In genomic region chr21:32278518-32279376, GRCh38 we compare ENCODE assay signal across 1 cellular context.
TF ChIP-seq lines count a peak whose summit lies in the region.

A gene with protein sequence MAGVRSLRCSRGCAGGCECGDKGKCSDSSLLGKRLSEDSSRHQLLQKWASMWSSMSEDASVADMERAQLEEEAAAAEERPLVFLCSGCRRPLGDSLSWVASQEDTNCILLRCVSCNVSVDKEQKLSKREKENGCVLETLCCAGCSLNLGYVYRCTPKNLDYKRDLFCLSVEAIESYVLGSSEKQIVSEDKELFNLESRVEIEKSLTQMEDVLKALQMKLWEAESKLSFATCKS (minus strand): TSS chr21:32279049. CDS start chr21:32279014, 35 bp downstream.

TF ChIP-seq in H1, 55 proteins besides CTCF, POLR2A, EP300 and RAD21 (continued from another document):
- TF ChIP-seq KDM1A (IDR thresholded peaks at IDR 0.05; ENCODE audit: borderline replicate concordance, low read length) (no peak), TAF7 (optimal IDR thresholded peaks at IDR 0.05; ENCODE audit: borderline replicate concordance, low read depth, low read length) (peak; percentile 52), SUZ12 (IDR thresholded peaks at IDR 0.05; ENCODE audit: low read length) (no peak), SAP30 (IDR thresholded peaks at IDR 0.05; ENCODE audit: insufficient read depth, insufficient replicate concordance, low read length) (peak; percentile 85), POLR2AphosphoS5 (IDR thresholded peaks at IDR 0.05; ENCODE audit: low read depth, low read length) (0 out of 2 replicates have a peak, but pooled peaks have one; percentile 57), CHD2 (IDR thresholded peaks at IDR 0.05; ENCODE audit: low read length) (no peak), SIN3A (conservative IDR thresholded peaks at IDR 0.05 in 1 of 2, IDR thresholded peaks at IDR 0.05 in 1 of 2; ENCODE audit: low read depth in 1 of 2, low read length in 2 of 2) (peak; percentile 10 to 92; a peak in 3 of 4 replicates), NRF1 (IDR thresholded peaks at IDR 0.05; ENCODE audit: low read depth, low read length) (peak; percentile 97), KDM4A (IDR thresholded peaks at IDR 0.05; ENCODE audit: low read depth, low read length, severe bottlenecking) (peak; percentile 87), EGR1 (IDR thresholded peaks at IDR 0.05; ENCODE audit: borderline replicate concordance, low read depth, low read length) (peak; percentile 34; the same call in 1 of the 2 replicates), E2F6 (IDR thresholded peaks at IDR 0.05) (peak; percentile 23; the same call in 1 of the 2 replicates), JUND (IDR thresholded peaks at IDR 0.05; ENCODE audit: low read length) (no peak), SIX5 (IDR thresholded peaks at IDR 0.05; ENCODE audit: low read depth, low read length) (no peak), EZH2 (IDR thresholded peaks at IDR 0.05; ENCODE audit: low read depth, low read length, severe bottlenecking) (no peak), POU5F1 (IDR thresholded peaks at IDR 0.05; ENCODE audit: low read depth, low read length) (no peak), MAFK (IDR thresholded peaks at IDR 0.05; ENCODE audit: low read depth, low read length) (no peak), TCF12 (IDR thresholded peaks at IDR 0.05; ENCODE audit: low read depth, low read length) (no peak), TAF1 (IDR thresholded peaks at IDR 0.05; ENCODE audit: low read depth, low read length) (peak; percentile 67), HDAC2 (IDR thresholded peaks at IDR 0.05; ENCODE audit: borderline replicate concordance in 1 of 2, low read depth in 2 of 2, low read length in 2 of 2) (peak in 1 of 2 experiments; percentile 98; a peak in 2 of 4 replicates), NANOG (IDR thresholded peaks at IDR 0.05; ENCODE audit: insufficient read depth, low read depth, low read length, poor library complexity, severe bottlenecking) (no peak), YY1 (IDR thresholded peaks at IDR 0.05; ENCODE audit: low read depth, low read length) (peak; percentile 85), KDM5A (IDR thresholded peaks at IDR 0.05; ENCODE audit: low read length) (peak; percentile 33; the same call in 1 of the 2 replicates), ASH2L (IDR thresholded peaks at IDR 0.05; ENCODE audit: low read length) (peak; percentile 95), SIRT6 (IDR thresholded peaks at IDR 0.05; ENCODE audit: low read length) (no peak), RNF2 (IDR thresholded peaks at IDR 0.05; ENCODE audit: borderline replicate concordance, low read depth, low read length, missing control alignments, poor library complexity, severe bottlenecking) (no peak), CBX5 (IDR thresholded peaks at IDR 0.05; ENCODE audit: low read depth, low read length) (no peak), FOSL1 (IDR thresholded peaks at IDR 0.05; ENCODE audit: insufficient read depth, low read depth, low read length) (no peak), GABPA (IDR thresholded peaks at IDR 0.05; ENCODE audit: borderline replicate concordance, insufficient read depth, low read length) (no peak), SP1 (IDR thresholded peaks at IDR 0.05; ENCODE audit: low read depth, low read length) (0 out of 2 replicates have a peak, but pooled peaks have one; percentile 16), TBP (IDR thresholded peaks at IDR 0.05; ENCODE audit: low read depth, low read length) (peak; percentile 52; the same call in 1 of the 2 replicates), PHF8 (conservative IDR thresholded peaks at IDR 0.05; ENCODE audit: low read depth, low read length) (peak; percentile 73), SP2 (IDR thresholded peaks at IDR 0.05; ENCODE audit: low read length) (no peak), RBBP5 (IDR thresholded peaks at IDR 0.05; ENCODE audit: borderline replicate concordance, low read depth, low read length) (peak; percentile 63), BRCA1 (IDR thresholded peaks at IDR 0.05; ENCODE audit: low read depth, low read length) (no peak), GTF2F1 (IDR thresholded peaks at IDR 0.05; ENCODE audit: borderline replicate concordance, low read depth, low read length) (no peak)
- TF ChIP-seq, protein P1, sequence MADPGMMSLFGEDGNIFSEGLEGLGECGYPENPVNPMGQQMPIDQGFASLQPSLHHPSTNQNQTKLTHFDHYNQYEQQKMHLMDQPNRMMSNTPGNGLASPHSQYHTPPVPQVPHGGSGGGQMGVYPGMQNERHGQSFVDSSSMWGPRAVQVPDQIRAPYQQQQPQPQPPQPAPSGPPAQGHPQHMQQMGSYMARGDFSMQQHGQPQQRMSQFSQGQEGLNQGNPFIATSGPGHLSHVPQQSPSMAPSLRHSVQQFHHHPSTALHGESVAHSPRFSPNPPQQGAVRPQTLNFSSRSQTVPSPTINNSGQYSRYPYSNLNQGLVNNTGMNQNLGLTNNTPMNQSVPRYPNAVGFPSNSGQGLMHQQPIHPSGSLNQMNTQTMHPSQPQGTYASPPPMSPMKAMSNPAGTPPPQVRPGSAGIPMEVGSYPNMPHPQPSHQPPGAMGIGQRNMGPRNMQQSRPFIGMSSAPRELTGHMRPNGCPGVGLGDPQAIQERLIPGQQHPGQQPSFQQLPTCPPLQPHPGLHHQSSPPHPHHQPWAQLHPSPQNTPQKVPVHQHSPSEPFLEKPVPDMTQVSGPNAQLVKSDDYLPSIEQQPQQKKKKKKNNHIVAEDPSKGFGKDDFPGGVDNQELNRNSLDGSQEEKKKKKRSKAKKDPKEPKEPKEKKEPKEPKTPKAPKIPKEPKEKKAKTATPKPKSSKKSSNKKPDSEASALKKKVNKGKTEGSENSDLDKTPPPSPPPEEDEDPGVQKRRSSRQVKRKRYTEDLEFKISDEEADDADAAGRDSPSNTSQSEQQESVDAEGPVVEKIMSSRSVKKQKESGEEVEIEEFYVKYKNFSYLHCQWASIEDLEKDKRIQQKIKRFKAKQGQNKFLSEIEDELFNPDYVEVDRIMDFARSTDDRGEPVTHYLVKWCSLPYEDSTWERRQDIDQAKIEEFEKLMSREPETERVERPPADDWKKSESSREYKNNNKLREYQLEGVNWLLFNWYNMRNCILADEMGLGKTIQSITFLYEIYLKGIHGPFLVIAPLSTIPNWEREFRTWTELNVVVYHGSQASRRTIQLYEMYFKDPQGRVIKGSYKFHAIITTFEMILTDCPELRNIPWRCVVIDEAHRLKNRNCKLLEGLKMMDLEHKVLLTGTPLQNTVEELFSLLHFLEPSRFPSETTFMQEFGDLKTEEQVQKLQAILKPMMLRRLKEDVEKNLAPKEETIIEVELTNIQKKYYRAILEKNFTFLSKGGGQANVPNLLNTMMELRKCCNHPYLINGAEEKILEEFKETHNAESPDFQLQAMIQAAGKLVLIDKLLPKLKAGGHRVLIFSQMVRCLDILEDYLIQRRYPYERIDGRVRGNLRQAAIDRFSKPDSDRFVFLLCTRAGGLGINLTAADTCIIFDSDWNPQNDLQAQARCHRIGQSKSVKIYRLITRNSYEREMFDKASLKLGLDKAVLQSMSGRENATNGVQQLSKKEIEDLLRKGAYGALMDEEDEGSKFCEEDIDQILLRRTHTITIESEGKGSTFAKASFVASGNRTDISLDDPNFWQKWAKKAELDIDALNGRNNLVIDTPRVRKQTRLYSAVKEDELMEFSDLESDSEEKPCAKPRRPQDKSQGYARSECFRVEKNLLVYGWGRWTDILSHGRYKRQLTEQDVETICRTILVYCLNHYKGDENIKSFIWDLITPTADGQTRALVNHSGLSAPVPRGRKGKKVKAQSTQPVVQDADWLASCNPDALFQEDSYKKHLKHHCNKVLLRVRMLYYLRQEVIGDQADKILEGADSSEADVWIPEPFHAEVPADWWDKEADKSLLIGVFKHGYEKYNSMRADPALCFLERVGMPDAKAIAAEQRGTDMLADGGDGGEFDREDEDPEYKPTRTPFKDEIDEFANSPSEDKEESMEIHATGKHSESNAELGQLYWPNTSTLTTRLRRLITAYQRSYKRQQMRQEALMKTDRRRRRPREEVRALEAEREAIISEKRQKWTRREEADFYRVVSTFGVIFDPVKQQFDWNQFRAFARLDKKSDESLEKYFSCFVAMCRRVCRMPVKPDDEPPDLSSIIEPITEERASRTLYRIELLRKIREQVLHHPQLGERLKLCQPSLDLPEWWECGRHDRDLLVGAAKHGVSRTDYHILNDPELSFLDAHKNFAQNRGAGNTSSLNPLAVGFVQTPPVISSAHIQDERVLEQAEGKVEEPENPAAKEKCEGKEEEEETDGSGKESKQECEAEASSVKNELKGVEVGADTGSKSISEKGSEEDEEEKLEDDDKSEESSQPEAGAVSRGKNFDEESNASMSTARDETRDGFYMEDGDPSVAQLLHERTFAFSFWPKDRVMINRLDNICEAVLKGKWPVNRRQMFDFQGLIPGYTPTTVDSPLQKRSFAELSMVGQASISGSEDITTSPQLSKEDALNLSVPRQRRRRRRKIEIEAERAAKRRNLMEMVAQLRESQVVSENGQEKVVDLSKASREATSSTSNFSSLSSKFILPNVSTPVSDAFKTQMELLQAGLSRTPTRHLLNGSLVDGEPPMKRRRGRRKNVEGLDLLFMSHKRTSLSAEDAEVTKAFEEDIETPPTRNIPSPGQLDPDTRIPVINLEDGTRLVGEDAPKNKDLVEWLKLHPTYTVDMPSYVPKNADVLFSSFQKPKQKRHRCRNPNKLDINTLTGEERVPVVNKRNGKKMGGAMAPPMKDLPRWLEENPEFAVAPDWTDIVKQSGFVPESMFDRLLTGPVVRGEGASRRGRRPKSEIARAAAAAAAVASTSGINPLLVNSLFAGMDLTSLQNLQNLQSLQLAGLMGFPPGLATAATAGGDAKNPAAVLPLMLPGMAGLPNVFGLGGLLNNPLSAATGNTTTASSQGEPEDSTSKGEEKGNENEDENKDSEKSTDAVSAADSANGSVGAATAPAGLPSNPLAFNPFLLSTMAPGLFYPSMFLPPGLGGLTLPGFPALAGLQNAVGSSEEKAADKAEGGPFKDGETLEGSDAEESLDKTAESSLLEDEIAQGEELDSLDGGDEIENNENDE (IDR thresholded peaks at IDR 0.05; ENCODE audit: insufficient replicate concordance, low read length) = no peak
- TF ChIP-seq, protein P2, sequence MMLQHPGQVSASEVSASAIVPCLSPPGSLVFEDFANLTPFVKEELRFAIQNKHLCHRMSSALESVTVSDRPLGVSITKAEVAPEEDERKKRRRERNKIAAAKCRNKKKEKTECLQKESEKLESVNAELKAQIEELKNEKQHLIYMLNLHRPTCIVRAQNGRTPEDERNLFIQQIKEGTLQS (IDR thresholded peaks at IDR 0.05; ENCODE audit: insufficient read depth, low read depth, low read length) = peak; percentile 10; the same call in 1 of the 2 replicates
- TF ChIP-seq, protein P3, sequence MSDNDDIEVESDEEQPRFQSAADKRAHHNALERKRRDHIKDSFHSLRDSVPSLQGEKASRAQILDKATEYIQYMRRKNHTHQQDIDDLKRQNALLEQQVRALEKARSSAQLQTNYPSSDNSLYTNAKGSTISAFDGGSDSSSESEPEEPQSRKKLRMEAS (IDR thresholded peaks at IDR 0.05) = peak; percentile 67
